In genomic region chr13:113837554-113838355, GRCh38 we compare ENCODE assay signal across 8 cellular contexts. TPM values are rescaled to one million over a fixed set of nuclear protein-coding genes. Genes with fewer than 3 reads are reported as not detected.
DNase-seq lines count a peak whose midpoint lies in the region; ATAC-seq, FAIRE-seq and TF ChIP-seq lines count a peak whose summit lies in the region.

No MANE protein-coding gene starts in this region.

- peak overlapping the region; percentile 34 for H3K4me3 ChIP-seq in bronchial epithelial cell (ENCODE audit: low read depth, low read length)

- H3K27me3 Mint-ChIP-seq in CD4-positive, alpha-beta T cell = no peaks in the 10 kb centered on the region

- no peak for TF ChIP-seq CTCF in bronchial epithelial cell (IDR thresholded peaks at IDR 0.05; ENCODE audit: insufficient read depth, low read length, severe bottlenecking)
- TF ChIP-seq CTCF in D721Med (IDR thresholded peaks at IDR 0.05; ENCODE audit: insufficient read depth, missing control alignments) = no peak
- TF ChIP-seq CTCF in CD4-positive, alpha-beta T cell (IDR thresholded peaks at IDR 0.05) = no peak

- H3K36me3 ChIP-seq in bronchial epithelial cell (ENCODE audit: control insufficient read depth, insufficient read depth, low read length) = peaks cover 7% of the 10 kb centered on the region

- H3K27ac ChIP-seq in CD4-positive, alpha-beta T cell (ENCODE audit: low read depth, low read length) = no peak overlapping the region

- intact Hi-C loops in CD4-positive, alpha-beta T cell (cut with DNase I, micrococcal nuclease) = no loop called here

- H3K4me1 Mint-ChIP-seq in stimulated activated effector memory CD8-positive, alpha-beta T cell treated with anti-CD3 and anti-CD28 coated beads, Interleukin-12 subunit alpha, Interleukin-12 subunit beta, amount 100 ng/mL, for 72 hours = peaks cover 24% of the 10 kb centered on the region
- H3K4me1 Mint-ChIP-seq in CD4-positive, alpha-beta T cell (ENCODE audit: low read depth) = peaks cover 17% of the 10 kb centered on the region

- no peaks in the 10 kb centered on the region for H3K9me3 ChIP-seq in CD4-positive, alpha-beta T cell (ENCODE audit: control insufficient read depth, low read length)

- no peaks in the 10 kb centered on the region for H3K36me3 Mint-ChIP-seq in stimulated activated effector memory CD8-positive, alpha-beta T cell treated with anti-CD3 and anti-CD28 coated beads, Interleukin-12 subunit alpha, Interleukin-12 subunit beta, amount 100 ng/mL, for 72 hours
- H3K36me3 Mint-ChIP-seq in CD4-positive, alpha-beta T cell (ENCODE audit: low read depth) = no peaks in the 10 kb centered on the region

- H3K27ac Mint-ChIP-seq in stimulated activated effector memory CD8-positive, alpha-beta T cell treated with anti-CD3 and anti-CD28 coated beads, Interleukin-12 subunit alpha, Interleukin-12 subunit beta, amount 100 ng/mL, for 72 hours = peak overlapping the region; percentile 67
- no peak overlapping the region for H3K27ac Mint-ChIP-seq in CD4-positive, alpha-beta T cell

- H3K9me3 Mint-ChIP-seq in stimulated activated effector memory CD8-positive, alpha-beta T cell treated with anti-CD3 and anti-CD28 coated beads, Interleukin-12 subunit alpha, Interleukin-12 subunit beta, amount 100 ng/mL, for 72 hours = peaks cover 5% of the 10 kb centered on the region
- H3K9me3 Mint-ChIP-seq in CD4-positive, alpha-beta T cell = no peaks in the 10 kb centered on the region

- POLR2A ChIA-PET in CD4-positive, alpha-beta T cell (lab: Charles Lee) = no interaction called here

- DNase-seq in EL (peak; percentile 98), NCI-H2171 (lab: John Stamatoyannopoulos, UW) (peak; percentile 61), bronchial epithelial cell (ENCODE audit: low read depth) (peak; percentile 96), islet precursor cell (peak; percentile 98), DMS114 treated with DMSO at 0.1 percent for 48 hours (lab: John Stamatoyannopoulos, UW; ENCODE audit: unreplicated experiment) (no peak), D721Med (ENCODE audit: insufficient read length, low spot score) (no peak)
- DNase-seq in stimulated activated effector memory CD8-positive, alpha-beta T cell treated with anti-CD3 and anti-CD28 coated beads, Interleukin-12 subunit alpha, Interleukin-12 subunit beta, amount 100 ng/mL, for 72 hours (ENCODE audit: low spot score in 2 of 2) = no peak
- no peak for DNase-seq in CD4-positive, alpha-beta T cell

- no peaks in the 10 kb centered on the region for H3K27me3 ChIP-seq in bronchial epithelial cell (ENCODE audit: control insufficient read depth, insufficient read depth, low read length)
- no peaks in the 10 kb centered on the region for H3K27me3 ChIP-seq in CD4-positive, alpha-beta T cell (ENCODE audit: control insufficient read depth, insufficient read depth, low read length)

- H3K4me3 Mint-ChIP-seq in stimulated activated effector memory CD8-positive, alpha-beta T cell treated with anti-CD3 and anti-CD28 coated beads, Interleukin-12 subunit alpha, Interleukin-12 subunit beta, amount 100 ng/mL, for 72 hours = no peak overlapping the region
- no peak overlapping the region for H3K4me3 Mint-ChIP-seq in CD4-positive, alpha-beta T cell

- peak; percentile 27 for ATAC-seq in stimulated activated effector memory CD8-positive, alpha-beta T cell treated with anti-CD3 and anti-CD28 coated beads, Interleukin-12 subunit alpha, Interleukin-12 subunit beta, amount 100 ng/mL, for 72 hours
- no peak for ATAC-seq in CD4-positive, alpha-beta T cell (ENCODE audit: poor library complexity)

- CTCF ChIA-PET in CD4-positive, alpha-beta T cell (lab: Charles Lee) = no interaction called here

- FAIRE-seq in bronchial epithelial cell (lab: Jason Lieb, UNC) = peak; percentile 47
- FAIRE-seq in D721Med (lab: Jason Lieb, UNC) = no peak

RNA-seq across cellular contexts. Expression of gene GAS6, which starts 26.1 kb away (rescaled TPM):
- total RNA-seq in bronchial epithelial cell = 41.3 and 70.0 TPM in 2 replicates
- total RNA-seq in CD4-positive, alpha-beta T cell = 1 to 10 TPM in 1 of 2 experiments, under 1 TPM in 1; 0.52 to 1.0 TPM

Comparison
In these comparisons a context has a peak if more than half of its experiments do, and no peak if none do; other contexts are left out.
1. DNase-seq: peak in EL (single experiment), NCI-H2171 (single experiment), bronchial epithelial cell (single experiment) and islet precursor cell (single experiment); none in stimulated activated effector memory CD8-positive, alpha-beta T cell treated with anti-CD3 and anti-CD28 coated beads, Interleukin-12 subunit alpha, Interleukin-12 subunit beta, amount 100 ng/mL, for 72 hours (0 of 2), DMS114 treated with DMSO at 0.1 percent for 48 hours (single experiment), D721Med (single experiment) and CD4-positive, alpha-beta T cell (0 of 10).
2. RNA of gene GAS6, which starts 26.1 kb away (total RNA-seq): 41.3 to 70.0 TPM in bronchial epithelial cell; 0.52 to 1.0 TPM in CD4-positive, alpha-beta T cell; every median in the first group is over 10 times any median in the second.